ENCODE assay signal across 9 cellular contexts in the genomic region with DNA sequence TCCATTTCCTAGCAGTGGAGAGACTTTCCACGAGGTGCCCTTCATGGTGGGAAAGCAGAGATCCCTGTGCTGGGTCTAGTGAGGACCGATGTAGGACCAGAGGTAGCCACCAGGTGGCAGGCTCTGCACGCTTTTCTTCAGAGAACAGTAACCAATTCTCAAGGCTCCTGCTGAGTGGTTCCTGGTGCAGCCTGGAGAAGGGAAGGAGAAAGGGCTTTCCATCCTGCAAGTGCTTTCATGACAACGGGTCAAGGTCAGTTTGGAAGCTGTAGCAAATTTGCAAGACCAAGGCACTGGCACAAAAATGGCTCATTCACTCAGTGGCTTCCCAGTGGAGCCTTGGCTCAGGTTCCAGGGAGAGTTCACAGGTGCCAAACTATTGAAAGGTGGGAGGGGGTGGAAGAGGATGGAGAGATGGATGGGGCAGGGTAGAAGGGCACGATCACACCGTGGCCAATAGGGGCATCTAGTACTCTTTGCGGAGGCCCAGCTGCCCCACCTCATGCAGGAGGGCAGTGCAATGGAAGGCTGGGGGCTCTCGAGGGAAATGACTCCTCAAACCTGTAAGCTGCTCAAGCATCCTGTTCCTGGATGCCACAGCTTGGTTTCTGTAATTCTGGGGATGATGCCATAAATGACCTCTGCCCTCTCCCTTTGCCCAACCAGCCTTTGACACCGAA. TPM values are rescaled to one million over a fixed set of nuclear protein-coding genes. Genes with fewer than 3 reads are reported as not detected.
DNase-seq lines count a peak whose midpoint lies in the region; ATAC-seq and TF ChIP-seq lines count a peak whose summit lies in the region.
"Had no signal": no experiment of that assay in that cellular context is flagged by ENCODE, and none has a peak within 500 bp of the region (broad histone marks: within the 10 kb centered on the region; RNA-seq: fewer than 3 reads in every experiment).

No MANE protein-coding gene starts in this region.

- no peak overlapping the region for H2AFZ ChIP-seq in PC-3 (ENCODE audit: low read length)
- no peak overlapping the region for H2AFZ ChIP-seq in fibroblast of lung (ENCODE audit: low read length)
- no peak overlapping the region for H2AFZ ChIP-seq in neural progenitor cell (replicated peaks)

- H4K20me1 ChIP-seq in PC-3 (ENCODE audit: low read length) (no peaks in the 10 kb centered on the region), fibroblast of lung (ENCODE audit: control insufficient read depth, extremely low read depth, insufficient read depth, low read length) (no peaks in the 10 kb centered on the region), neural progenitor cell (ENCODE audit: low read depth) (no peaks in the 10 kb centered on the region)

- CTCF ChIA-PET in PC-3 (lab: Charles Lee), result no interaction called here

- no peak overlapping the region for H3K27ac Mint-ChIP-seq in activated T-cell treated with anti-CD3 and anti-CD28 coated beads, Interleukin-2, amount 50 U/mL, for 24 hours
- H3K27ac Mint-ChIP-seq in neural progenitor cell, result peak overlapping the region; percentile 54

- H3K4me1 Mint-ChIP-seq in activated T-cell treated with anti-CD3 and anti-CD28 coated beads, Interleukin-2, amount 50 U/mL, for 24 hours (ENCODE audit: low read depth), result no peaks in the 10 kb centered on the region
- peaks cover 15% of the 10 kb centered on the region for H3K4me1 Mint-ChIP-seq in neural progenitor cell

- H3K9ac ChIP-seq in PC-3 (ENCODE audit: low read length) (no peak overlapping the region), fibroblast of lung (ENCODE audit: insufficient read depth, low read length) (no peak overlapping the region), neural progenitor cell (no peak overlapping the region)

- intact Hi-C loops in PC-3 (cut with micrococcal nuclease), result loop anchor here (5.0 to 10.0 kb wide), 2 partner anchors 1499 to 1967 kb away; no protein-coding TSS in a partner anchor
- intact Hi-C loops in testis (cut with DNase I; ENCODE audit: low total_unique reads), result no loop called here

- H3K9me2 ChIP-seq in PC-3 (replicated peaks; ENCODE audit: low read length), result no peaks in the 10 kb centered on the region

- TF ChIP-seq CTCF in GM12864 (IDR thresholded peaks at IDR 0.05; ENCODE audit: low read depth, low read length, missing control alignments) (peak; percentile 94), PC-3 (conservative IDR thresholded peaks at IDR 0.05; ENCODE audit: low read depth, low read length) (peak; percentile 88), fibroblast of lung (conservative IDR thresholded peaks at IDR 0.05 in 1 of 2, IDR thresholded peaks at IDR 0.05 in 1 of 2; ENCODE audit: low read depth in 1 of 2, low read length in 2 of 2) (peak; percentile 94 to 96), neural progenitor cell (IDR thresholded peaks at IDR 0.05) (peak; percentile 90), testis (IDR thresholded peaks at IDR 0.05) (peak; percentile 83 to 92 (median 84))

- H3F3A ChIP-seq in PC-3 (ENCODE audit: low read length, unreplicated experiment) (no peaks in the 10 kb centered on the region), neural progenitor cell (ENCODE audit: low read depth) (no peaks in the 10 kb centered on the region)

- no peak overlapping the region for H3K4me3 ChIP-seq in GM12864 (ENCODE audit: low read depth, low read length)
- H3K4me3 ChIP-seq in PC-3 (ENCODE audit: low read length), result no peak overlapping the region
- no peak overlapping the region for H3K4me3 ChIP-seq in fibroblast of lung (replicated peaks in 1 of 4; ENCODE audit: control extremely low read depth in 1 of 4, insufficient read depth in 1 of 4, low read depth in 3 of 4, low read length in 4 of 4)
- H3K4me3 ChIP-seq in neural progenitor cell, result no peak overlapping the region
- H3K4me3 ChIP-seq in testis, result no peak overlapping the region

- H3K79me2 ChIP-seq in PC-3 (ENCODE audit: low read length) (no peaks in the 10 kb centered on the region), fibroblast of lung (ENCODE audit: control insufficient read depth, insufficient read depth, low read length) (no peaks in the 10 kb centered on the region), neural progenitor cell (ENCODE audit: low read depth) (no peaks in the 10 kb centered on the region)

- POLR2A ChIA-PET in PC-3 (lab: Charles Lee; ENCODE audit: unreplicated experiment), result no interaction called here

- peak; percentile 12 for DNase-seq in GM12864 (ENCODE audit: low read depth)
- peak; percentile 81 for DNase-seq in HPDE6-E6E7 (ENCODE audit: extremely low spot score)
- DNase-seq in PC-3, result peak; percentile 73
- DNase-seq in activated T-cell treated with anti-CD3 and anti-CD28 coated beads, Interleukin-2, amount 50 U/mL, for 24 hours, result peak; percentile 76
- peak; percentile 33 to 66 for DNase-seq in fibroblast of lung (ENCODE audit: low read depth in 2 of 2)
- peak; percentile 77 for DNase-seq in neural progenitor cell (ENCODE audit: low spot score)
- DNase-seq in testis, result peak; percentile 88
- no peak for DNase-seq in GF-D8 (lab: John Stamatoyannopoulos, UW)

- H3K9me3 Mint-ChIP-seq in activated T-cell treated with anti-CD3 and anti-CD28 coated beads, Interleukin-2, amount 50 U/mL, for 24 hours, result no peaks in the 10 kb centered on the region
- no peaks in the 10 kb centered on the region for H3K9me3 Mint-ChIP-seq in neural progenitor cell

- H3K36me3 ChIP-seq in PC-3 (ENCODE audit: low read depth, low read length), result no peaks in the 10 kb centered on the region
- H3K36me3 ChIP-seq in fibroblast of lung (ENCODE audit: control insufficient read depth, insufficient read depth, low read length), result no peaks in the 10 kb centered on the region
- H3K36me3 ChIP-seq in neural progenitor cell, result no peaks in the 10 kb centered on the region
- no peaks in the 10 kb centered on the region for H3K36me3 ChIP-seq in testis (ENCODE audit: low read depth, missing control alignments)

- H3K4me2 ChIP-seq in PC-3 (ENCODE audit: low read length) (no peak overlapping the region), fibroblast of lung (ENCODE audit: extremely low read depth, insufficient read depth, low read length) (no peak overlapping the region), neural progenitor cell (no peak overlapping the region)

- H3K9me3 ChIP-seq in PC-3 (ENCODE audit: low read length) (no peaks in the 10 kb centered on the region), fibroblast of lung (ENCODE audit: control insufficient read depth, insufficient read depth, low read depth, low read length) (no peaks in the 10 kb centered on the region), neural progenitor cell (ENCODE audit: low read depth) (no peaks in the 10 kb centered on the region), testis (no peaks in the 10 kb centered on the region)

- no peaks in the 10 kb centered on the region for H3K4me1 ChIP-seq in PC-3 (ENCODE audit: insufficient read depth, low read length)
- H3K4me1 ChIP-seq in fibroblast of lung (ENCODE audit: control insufficient read depth, extremely low read depth, insufficient read depth, low read length), result no peaks in the 10 kb centered on the region
- no peaks in the 10 kb centered on the region for H3K4me1 ChIP-seq in neural progenitor cell
- no peaks in the 10 kb centered on the region for H3K4me1 ChIP-seq in testis

- no peak overlapping the region for H3K4me3 Mint-ChIP-seq in activated T-cell treated with anti-CD3 and anti-CD28 coated beads, Interleukin-2, amount 50 U/mL, for 24 hours
- H3K4me3 Mint-ChIP-seq in neural progenitor cell, result no peak overlapping the region

- H3K27me3 Mint-ChIP-seq in activated T-cell treated with anti-CD3 and anti-CD28 coated beads, Interleukin-2, amount 50 U/mL, for 24 hours, result no peaks in the 10 kb centered on the region
- H3K27me3 Mint-ChIP-seq in neural progenitor cell (ENCODE audit: insufficient read depth, low read depth), result peaks cover 2% of the 10 kb centered on the region

- WGBS in testis, 2 donors, result 45 to 59% methylated on average over 7 to 9 of the region's 9 CpGs

- H3K27ac ChIP-seq in PC-3 (ENCODE audit: low read length), result no peak overlapping the region
- no peak overlapping the region for H3K27ac ChIP-seq in fibroblast of lung (ENCODE audit: insufficient read depth, low read length)
- H3K27ac ChIP-seq in neural progenitor cell, result no peak overlapping the region
- no peak overlapping the region for H3K27ac ChIP-seq in testis

- no peaks in the 10 kb centered on the region for H3K36me3 Mint-ChIP-seq in activated T-cell treated with anti-CD3 and anti-CD28 coated beads, Interleukin-2, amount 50 U/mL, for 24 hours (ENCODE audit: low read depth)
- no peaks in the 10 kb centered on the region for H3K36me3 Mint-ChIP-seq in neural progenitor cell

- peak; percentile 88 for ATAC-seq in PC-3

- no peak for TF ChIP-seq POLR2A in testis (IDR thresholded peaks at IDR 0.05)

- BruUV-seq in PC-3 (replicated peaks; lab: Mats Ljungman, UMichigan), result no TSS peak

- H3K27me3 ChIP-seq in PC-3 (ENCODE audit: low read length), result peaks cover 27% of the 10 kb centered on the region
- H3K27me3 ChIP-seq in fibroblast of lung (ENCODE audit: control insufficient read depth, insufficient read depth, low read length), result no peaks in the 10 kb centered on the region
- no peaks in the 10 kb centered on the region for H3K27me3 ChIP-seq in neural progenitor cell
- H3K27me3 ChIP-seq in testis, result no peaks in the 10 kb centered on the region

RNA-seq across cellular contexts. Expression of gene KCNK16, which starts 25.5 kb away (rescaled TPM):
- total RNA-seq in PC-3 (2014; rRNA removed) (not detected in 2 replicates), fibroblast of lung (not detected in 2 replicates), neural progenitor cell (ENCODE audit: low replicate concordance) (not detected in 2 replicates), testis (not detected)
- polyA plus RNA-seq in fibroblast of lung (not detected in 2 replicates), testis (ENCODE audit: insufficient read depth, low read depth, low replicate concordance) (not detected)
- polyA plus RNA-seq in fibroblast of lung (2012), result not detected in 2 replicates
- polyA minus RNA-seq in fibroblast of lung (ENCODE audit: low replicate concordance), result not detected in 2 replicates
- total RNA-seq: glomerular endothelial cell had no signal

RNA-seq across cellular contexts. Expression of gene KCNK17, which starts 33.8 kb away (rescaled TPM):
- not detected in 2 replicates for total RNA-seq in PC-3 (2014; rRNA removed)
- not detected in 2 replicates for total RNA-seq in fibroblast of lung
- polyA plus RNA-seq in fibroblast of lung, result not detected in 2 replicates
- polyA plus RNA-seq in fibroblast of lung (2012), result not detected in 2 replicates
- not detected in 2 replicates for polyA minus RNA-seq in fibroblast of lung (ENCODE audit: low replicate concordance)
- 0.87 TPM in 1 of 2 replicates, not detected in the other for total RNA-seq in neural progenitor cell (ENCODE audit: low replicate concordance)
- total RNA-seq in testis, result under 1 TPM; 0.37 to 0.47 TPM
- 0.32 TPM for polyA plus RNA-seq in testis (ENCODE audit: insufficient read depth, low read depth, low replicate concordance)
- total RNA-seq: glomerular endothelial cell had no signal
